8 cellular contexts compared by ENCODE assay signal in the genomic region with DNA sequence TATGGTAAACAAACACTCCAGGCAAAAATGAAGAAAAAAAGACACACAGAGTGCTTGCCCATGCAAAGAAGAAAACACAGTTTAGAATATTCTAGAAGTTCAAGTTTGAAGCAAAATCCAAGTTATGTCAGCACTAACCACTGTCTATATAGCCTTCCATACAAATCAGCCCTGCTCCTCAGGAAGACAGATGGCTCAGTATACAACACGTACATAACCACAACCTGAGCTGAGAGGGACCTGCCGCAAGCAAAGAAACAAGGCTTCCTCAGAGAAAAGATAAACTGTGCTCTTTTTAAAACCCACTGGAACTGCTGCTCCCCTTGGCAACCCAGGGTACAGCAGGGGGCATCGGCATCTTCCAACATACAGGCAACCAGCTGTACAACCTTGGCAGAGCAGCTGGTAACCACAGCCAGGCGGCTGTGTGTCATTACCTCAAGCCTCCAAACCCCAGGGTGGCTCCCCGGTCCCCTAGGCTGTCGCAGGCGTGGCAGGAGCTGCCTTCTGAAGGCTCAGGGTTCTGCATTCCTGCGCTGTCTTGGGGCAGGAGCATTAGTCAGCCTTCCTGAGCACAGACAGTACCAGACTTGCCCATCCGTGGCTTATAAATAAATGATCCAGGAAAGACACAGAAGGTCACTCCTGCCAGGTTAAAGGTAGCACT.
A peak's percentile ranks its signal among the peaks of the same experiment; 100 is the strongest.
DNase-seq lines count a peak whose midpoint lies in the region; ATAC-seq and FAIRE-seq lines count a peak whose summit lies in the region.

No MANE protein-coding gene starts in this region.

- peak overlapping the region in 2 of 3 donors; percentile 52 for H3K4me3 Mint-ChIP-seq in T-cell

- POLR2A ChIA-PET in T-cell (lab: Charles Lee) = no interaction called here

- peak; percentile 48 for DNase-seq in ELR (ENCODE audit: low read depth)
- peak in 32 of 34 experiments; percentile 7 to 63 (median 47) for DNase-seq in T-cell
- DNase-seq in astrocyte of the hippocampus (ENCODE audit: low read depth, low spot score) = peak; percentile 54
- peak in 3 of 4 experiments; percentile 10 to 29 (median 12) for DNase-seq in stimulated activated CD4-positive, alpha-beta T cell treated with anti-CD3 and anti-CD28 coated beads, Interleukin-1b, Interleukin-23, amount 100 ng/mL, for 24 hours (ENCODE audit: low read depth in 4 of 4, low spot score in 1 of 4)
- no peak for DNase-seq in KG1 (lab: John Stamatoyannopoulos, UW)
- no peak for DNase-seq in GM19239 (ENCODE audit: insufficient read length, low spot score)

- H3K27me3 Mint-ChIP-seq in T-cell = peaks cover 0 to 3% of the 10 kb centered on the region in 2 donors

- H3K9me3 Mint-ChIP-seq in T-cell = no peaks in the 10 kb centered on the region

- CTCF ChIA-PET in T-cell (lab: Charles Lee) = interaction anchor here (0.9 to 1.5 kb wide), 2 partner anchors 15 to 77 kb away, joined by 3 to 5 read pairs; no protein-coding TSS in a partner anchor

- FAIRE-seq in GM19239 (lab: Jason Lieb, UNC) = no peak

- ATAC-seq in T-cell (replicated peaks in 1 of 4) (peak; percentile 85 to 98 (median 92)), HG03354 (IDR thresholded peaks at IDR 0.05; ENCODE audit: poor library complexity, severe bottlenecking, unreplicated experiment) (no peak), GM21526 (IDR thresholded peaks at IDR 0.05; ENCODE audit: low FRiP score, unreplicated experiment) (no peak)

- peak overlapping the region; percentile 28 to 69 for H3K27ac Mint-ChIP-seq in T-cell

- peaks cover 29 to 37% (median 30%) of the 10 kb centered on the region in 3 donors for H3K4me1 Mint-ChIP-seq in T-cell

- no peaks in the 10 kb centered on the region for H3K36me3 Mint-ChIP-seq in T-cell

Comparison
In these comparisons a context has a peak if more than half of its experiments do, and no peak if none do; other contexts are left out.
1. DNase-seq: peak in ELR (single experiment), T-cell (32 of 34), astrocyte of the hippocampus (single experiment) and stimulated activated CD4-positive, alpha-beta T cell treated with anti-CD3 and anti-CD28 coated beads, Interleukin-1b, Interleukin-23, amount 100 ng/mL, for 24 hours (3 of 4); none in KG1 (single experiment) and GM19239 (single experiment).
2. ATAC-seq: peak in T-cell (4 of 4); none in HG03354 (single experiment) and GM21526 (single experiment).